ENCODE assay signal across 30 cellular contexts in the genomic region with DNA sequence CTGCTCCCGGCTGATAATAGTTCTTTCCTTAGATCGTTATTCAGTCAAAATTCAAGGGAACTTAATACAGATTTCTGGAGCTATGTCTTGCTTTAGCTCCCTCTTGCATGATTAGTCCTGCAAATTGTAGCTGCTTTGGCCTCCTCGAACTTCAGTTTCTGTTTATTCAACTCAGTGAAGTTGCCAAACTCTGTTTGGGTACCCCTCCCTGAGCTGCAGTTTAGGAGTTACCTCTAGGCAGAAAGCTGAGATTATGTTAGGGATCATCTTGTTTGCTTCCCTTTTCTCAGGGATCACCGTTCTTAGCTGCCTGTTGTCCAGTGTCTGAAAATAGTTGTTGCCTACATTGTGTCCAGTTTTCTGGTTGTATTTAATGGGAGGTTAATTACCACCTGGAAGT. TPM values are rescaled to one million over a fixed set of nuclear protein-coding genes. Genes with fewer than 3 reads are reported as not detected.
DNase-seq lines count a peak whose midpoint lies in the region; ATAC-seq and TF ChIP-seq lines count a peak whose summit lies in the region.
"Had no signal": no experiment of that assay in that cellular context is flagged by ENCODE, and none has a peak within 500 bp of the region (broad histone marks: within the 10 kb centered on the region; RNA-seq: fewer than 3 reads in every experiment).

No MANE protein-coding gene starts in this region.

- H2BK5ac ChIP-seq in mesenchymal stem cell (ENCODE audit: low read depth, low read length, poor library complexity, severe bottlenecking): no peak overlapping the region

- H3K4me3 Mint-ChIP-seq in WTC11: no peak overlapping the region
- H3K4me3 Mint-ChIP-seq: activated B cell treated with CpG ODN at 0.5 μM for 24 hours; activated naive CD8-positive, alpha-beta T cell; endodermal cell; H9 had no signal

- H3K27ac ChIP-seq in BLaER1 treated with 17β-estradiol and CSF1 and Interleukin-3, amounts not matched to agents 10 nM and 100 nM: peak overlapping the region; percentile 88 to 99 (median 94); a peak in 20 of 22 replicates
- no peak overlapping the region for H3K27ac ChIP-seq in mesenchymal stem cell (ENCODE audit: low read length, poor library complexity, severe bottlenecking)
- H3K27ac ChIP-seq: ascending aorta, esophagus squamous epithelium had no signal

- no peaks in the 10 kb centered on the region for H3K27me3 ChIP-seq in BLaER1 treated with 17β-estradiol and CSF1 and Interleukin-3, amounts not matched to agents 10 nM and 100 nM
- H3K27me3 ChIP-seq in mesenchymal stem cell (ENCODE audit: control insufficient read depth in 1 of 2, insufficient read depth in 1 of 2, low read length in 2 of 2): no peaks in the 10 kb centered on the region
- H3K27me3 ChIP-seq: ascending aorta, esophagus squamous epithelium had no signal

- H3K9ac ChIP-seq in BLaER1 treated with 17β-estradiol and CSF1 and Interleukin-3, amounts not matched to agents 10 nM and 100 nM: peak overlapping the region in 8 of 11 experiments; percentile 19 to 88 (median 84); a peak in 14 of 22 replicates
- H3K9ac ChIP-seq in mesenchymal stem cell (ENCODE audit: low read length): no peak overlapping the region

- H2BK120ac ChIP-seq in mesenchymal stem cell (ENCODE audit: low read depth, low read length): no peak overlapping the region

- WGBS in mesenchymal stem cell: 76% methylated on average over 4 of the region's 4 CpGs

- H2AK5ac ChIP-seq in mesenchymal stem cell (ENCODE audit: low read length, severe bottlenecking): no peak overlapping the region

- H3K4me1 Mint-ChIP-seq in WTC11: no peaks in the 10 kb centered on the region

- peaks cover 20% of the 10 kb centered on the region for H3K79me1 ChIP-seq in mesenchymal stem cell (replicated peaks; ENCODE audit: low read length, poor library complexity, severe bottlenecking)

- peak overlapping the region in 1 of 10 experiments; percentile 32; a peak in 1 of 20 replicates for H3K4me3 ChIP-seq in BLaER1 treated with 17β-estradiol and CSF1 and Interleukin-3, amounts not matched to agents 10 nM and 100 nM
- H3K4me3 ChIP-seq in mesenchymal stem cell (ENCODE audit: insufficient read depth in 1 of 2, low read depth in 1 of 2, low read length in 2 of 2) (no peak overlapping the region), mucosa of descending colon (no peak overlapping the region)
- H3K4me3 ChIP-seq: ascending aorta, esophagus squamous epithelium had no signal

- peak overlapping the region in 1 of 2 experiments; percentile 26 for H3K4ac ChIP-seq in mesenchymal stem cell (ENCODE audit: low read depth in 1 of 2, low read length in 2 of 2)

- H3K4me2 ChIP-seq in BLaER1 treated with 17β-estradiol and CSF1 and Interleukin-3, amounts not matched to agents 10 nM and 100 nM: peak overlapping the region; percentile 72 to 97 (median 92)
- no peak overlapping the region for H3K4me2 ChIP-seq in mesenchymal stem cell (ENCODE audit: low read length, poor library complexity, severe bottlenecking)

- peaks cover 0 to 21% (median 13%) of the 10 kb centered on the region in 11 experiments; a peak in 14 of 22 replicates for H3K9me3 ChIP-seq in BLaER1 treated with 17β-estradiol and CSF1 and Interleukin-3, amounts not matched to agents 10 nM and 100 nM (replicated peaks in 1 of 11)
- H3K9me3 ChIP-seq in mesenchymal stem cell (ENCODE audit: control insufficient read depth, low read length) (no peaks in the 10 kb centered on the region), mucosa of descending colon (no peaks in the 10 kb centered on the region)
- H3K9me3 ChIP-seq: ascending aorta, esophagus squamous epithelium had no signal

- H2AFZ ChIP-seq in mesenchymal stem cell (ENCODE audit: low read depth, low read length): no peak overlapping the region

- TF ChIP-seq CTCF in WTC11 (IDR thresholded peaks at IDR 0.05) (no peak), mucosa of descending colon (IDR thresholded peaks at IDR 0.05) (no peak)

- intact Hi-C loops in mucosa of descending colon (cut with DNase I, micrococcal nuclease): no loop called here
- intact Hi-C loops in head of caudate nucleus (cut with DNase I): no loop called here

- H4K91ac ChIP-seq in mesenchymal stem cell (ENCODE audit: low read length): peak overlapping the region; percentile 15

- no peaks in the 10 kb centered on the region; the same call in 1 of the 2 replicates for H3K27me3 Mint-ChIP-seq in WTC11 (ENCODE audit: low read depth)
- H3K27me3 Mint-ChIP-seq: activated B cell treated with CpG ODN at 0.5 μM for 24 hours; activated naive CD8-positive, alpha-beta T cell; natural killer cell treated with Interleukin-12 subunit alpha and Interleukin-12 subunit beta and Interleukin-15 and Interleukin-18, amount 100 ng/mL, for 72 hours had no signal

- ATAC-seq in WTC11: no peak
- no peak for ATAC-seq in mucosa of descending colon
- ATAC-seq: left ventricle myocardium superior; natural killer cell treated with Interleukin-12 subunit alpha and Interleukin-12 subunit beta and Interleukin-15 and Interleukin-18, amount 100 ng/mL, for 72 hours had no signal

- H3K36me3 Mint-ChIP-seq in WTC11: peaks cover 31% of the 10 kb centered on the region

- H4K20me1 ChIP-seq in BLaER1 treated with 17β-estradiol and CSF1 and Interleukin-3, amounts not matched to agents 10 nM and 100 nM: no peaks in the 10 kb centered on the region

- H2BK12ac ChIP-seq in mesenchymal stem cell (ENCODE audit: low read length in 2 of 2): no peak overlapping the region

- H3K23ac ChIP-seq in mesenchymal stem cell (ENCODE audit: low read length in 2 of 2): no peak overlapping the region

- H4K8ac ChIP-seq in mesenchymal stem cell (ENCODE audit: low read length): no peak overlapping the region

- H3K14ac ChIP-seq in mesenchymal stem cell (ENCODE audit: low read length in 2 of 2): no peak overlapping the region

- peak; percentile 15 for DNase-seq in HuH-7.5 (ENCODE audit: low spot score)
- no peak for DNase-seq in WTC11 (ENCODE audit: low spot score)
- DNase-seq in mesenchymal stem cell: no peak
- no peak for DNase-seq in mucosa of descending colon
- no peak for DNase-seq in stimulated activated CD4-positive, alpha-beta T cell treated with anti-CD3 and anti-CD28 coated beads, Interleukin-4, amount 100 ng/mL, for 4 hours
- DNase-seq in head of caudate nucleus: no peak
- DNase-seq in GDM1 (lab: John Stamatoyannopoulos, UW): no peak
- DNase-seq: ACHN; activated B cell treated with CpG ODN at 0.5 μM for 24 hours; activated CD4-positive, alpha-beta T cell treated with anti-CD3 and anti-CD28 coated beads, Interleukin-2, amount 50 U/mL, for 1 hour; activated CD8-positive, alpha-beta memory T cell treated with anti-CD3 and anti-CD28 coated beads, Interleukin-2, amount 50 U/mL, for 48 hours; C1 segment of cervical spinal cord; DND-41; endodermal cell; esophagus squamous epithelium; H9; KG1; left ventricle myocardium superior; NCI-H1694; retina; Right ventricle myocardium superior; small intestine; stimulated activated CD4-positive, alpha-beta T cell treated with anti-CD3 and anti-CD28 coated beads, Interleukin-1b, Interleukin-23, amount 100 ng/mL, for 48 hours; T1000; trophoblast cell had no signal

- peak overlapping the region; percentile 30; the same call in 1 of the 2 replicates for H3K27ac Mint-ChIP-seq in WTC11
- H3K27ac Mint-ChIP-seq: activated B cell treated with CpG ODN at 0.5 μM for 24 hours; activated naive CD8-positive, alpha-beta T cell; activated T-helper 2 cell treated with anti-CD3 and anti-CD28 coated beads, Interferon-gamma antibody, Interleukin-2, Interleukin-4, amounts not matched to agents 10 μg/mL and 5 μg/mL and 100 μg/mL, durations not matched to agents 14 hours and 24 hours and 36 hours; endodermal cell had no signal

- peaks cover 39 to 61% (median 52%) of the 10 kb centered on the region in 11 experiments for H3K36me3 ChIP-seq in BLaER1 treated with 17β-estradiol and CSF1 and Interleukin-3, amounts not matched to agents 10 nM and 100 nM
- H3K36me3 ChIP-seq in mesenchymal stem cell (ENCODE audit: control insufficient read depth in 1 of 2, insufficient read depth in 2 of 2, low read depth in 1 of 2, low read length in 2 of 2) (peaks cover 3 to 24% of the 10 kb centered on the region in 2 experiments), mucosa of descending colon (ENCODE audit: low read depth) (no peaks in the 10 kb centered on the region)

- POLR2A ChIA-PET in WTC11 (lab: Charles Lee): no interaction called here

- no peak overlapping the region for H2BK15ac ChIP-seq in mesenchymal stem cell (ENCODE audit: low read depth, poor library complexity, severe bottlenecking)

- H3K18ac ChIP-seq in mesenchymal stem cell (ENCODE audit: low read depth in 1 of 2, low read length in 2 of 2): peak overlapping the region in 1 of 2 experiments; percentile 34

- peaks cover 27 to 72% (median 58%) of the 10 kb centered on the region in 10 experiments for H3K4me1 ChIP-seq in BLaER1 treated with 17β-estradiol and CSF1 and Interleukin-3, amounts not matched to agents 10 nM and 100 nM
- H3K4me1 ChIP-seq in mesenchymal stem cell (ENCODE audit: control insufficient read depth, insufficient read depth, low read depth, low read length) (no peaks in the 10 kb centered on the region), mucosa of descending colon (ENCODE audit: low read depth) (no peaks in the 10 kb centered on the region)

- CTCF ChIA-PET in WTC11 (lab: Charles Lee): interaction anchor here (1.0 to 1.1 kb wide), 2 partner anchors 62 to 78 kb away, joined by 3 to 5 read pairs; no protein-coding TSS in a partner anchor

- H3K9me3 Mint-ChIP-seq in WTC11: peaks cover 5% of the 10 kb centered on the region
- H3K9me3 Mint-ChIP-seq: activated B cell treated with CpG ODN at 0.5 μM for 24 hours; activated T-helper 2 cell treated with anti-CD3 and anti-CD28 coated beads, Interferon-gamma antibody, Interleukin-2, Interleukin-4, amounts not matched to agents 10 μg/mL and 5 μg/mL and 100 μg/mL, durations not matched to agents 14 hours and 24 hours and 36 hours; natural killer cell treated with Interleukin-12 subunit alpha and Interleukin-12 subunit beta and Interleukin-15 and Interleukin-18, amount 100 ng/mL, for 72 hours had no signal

TF ChIP-seq in WTC11, 78 proteins besides CTCF, POLR2A, EP300 and RAD21:
- no peak for TF ChIP-seq NR2C2 (CRISPR knock-in tag; IDR thresholded peaks at IDR 0.05)
- TF ChIP-seq TP53 (CRISPR knock-in tag; IDR thresholded peaks at IDR 0.05): no peak
- no peak for TF ChIP-seq SMAD4 (CRISPR knock-in tag; IDR thresholded peaks at IDR 0.05)

RNA-seq across cellular contexts. Expression of a gene that starts 43.5 kb away (rescaled TPM):
- total RNA-seq in WTC11 (2021): 50.0 to 56.0 TPM (median 50.3 TPM) in 3 replicates
- 19.7 TPM for polyA plus RNA-seq in mesenchymal stem cell (2013, experiment 1 of 2)
- 18.9 TPM for polyA plus RNA-seq in mesenchymal stem cell (2013, experiment 2 of 2)
- total RNA-seq in mucosa of descending colon: 10 to 100 TPM; 25.5 to 59.0 (median 34.8) TPM
